Comparison of ENCODE assay signal across 8 cellular contexts in genomic region chr3:14508966-14509795, GRCh38. TPM values are rescaled to one million over a fixed set of nuclear protein-coding genes. Genes with fewer than 3 reads are reported as not detected.
DNase-seq lines count a peak whose midpoint lies in the region; ATAC-seq and TF ChIP-seq lines count a peak whose summit lies in the region.

No MANE protein-coding gene starts in this region.

- TF ChIP-seq CTCF in GM13976 (IDR thresholded peaks at IDR 0.05; ENCODE audit: borderline replicate concordance, control extremely low read depth, extremely low read depth, insufficient read depth, missing control alignments) (peak; percentile 90), NB4 (IDR thresholded peaks at IDR 0.05; ENCODE audit: low read depth, low read length) (peak; percentile 72)

- H3K4me3 ChIP-seq in NB4 (ENCODE audit: low read depth, low read length), result no peak overlapping the region

- DNase-seq in 8988T (peak; percentile 96), GM13976 (ENCODE audit: low spot score) (peak; percentile 91), NB4 (ENCODE audit: low read depth) (peak; percentile 69), left lobe of liver (ENCODE audit: low spot score) (peak; percentile 67)
- peak; percentile 82 for DNase-seq in activated CD4-positive, CD25-positive, alpha-beta regulatory T cell treated with anti-CD3 and anti-CD28 coated beads, Interleukin-2, amount 50 U/mL, for 72 hours
- peak in 1 of 2 donors; percentile 51 for DNase-seq in central memory CD8-positive, alpha-beta T cell (ENCODE audit: low spot score in 2 of 2)
- peak; percentile 44 to 50 (median 50) for DNase-seq in stimulated activated CD4-positive, alpha-beta T cell treated with anti-CD3 and anti-CD28 coated beads, TNF-alpha, amount 100 ng/mL, for 4 hours (ENCODE audit: low read depth in 3 of 3)

- peaks cover 22% of the 10 kb centered on the region for H3K27me3 Mint-ChIP-seq in central memory CD8-positive, alpha-beta T cell

- ATAC-seq in central memory CD8-positive, alpha-beta T cell (replicated peaks; ENCODE audit: extremely low read depth, poor library complexity, severe bottlenecking), result peak; percentile 28
- ATAC-seq in left lobe of liver (peak; percentile 90), GM19324 (IDR thresholded peaks at IDR 0.05; ENCODE audit: low FRiP score, unreplicated experiment) (no peak)

- no peak for TF ChIP-seq POLR2A in NB4 (IDR thresholded peaks at IDR 0.05; ENCODE audit: extremely low read depth, insufficient read length)

- peaks cover 5% of the 10 kb centered on the region for H3K36me3 Mint-ChIP-seq in central memory CD8-positive, alpha-beta T cell (ENCODE audit: insufficient read depth)

- no peaks in the 10 kb centered on the region for H3K9me3 Mint-ChIP-seq in central memory CD8-positive, alpha-beta T cell

- peak overlapping the region; percentile 41 for H3K27ac Mint-ChIP-seq in central memory CD8-positive, alpha-beta T cell (ENCODE audit: low read depth)

- H3K4me1 Mint-ChIP-seq in central memory CD8-positive, alpha-beta T cell, result peaks cover 9% of the 10 kb centered on the region

- in situ Hi-C loops in GM13976 (cut with MboI; ENCODE audit: low sequenced_read_pairs, unreplicated experiment), result no loop called here

- no peak overlapping the region for H3K4me3 Mint-ChIP-seq in central memory CD8-positive, alpha-beta T cell

RNA-seq across cellular contexts. Expression of gene GRIP2, which starts 31.0 kb away (rescaled TPM):
- total RNA-seq in left lobe of liver, result 0.40 TPM
